ENCODE assay signal across 24 cellular contexts in genomic region chr4:7902826-7903225, GRCh38. TPM values are rescaled to one million over a fixed set of nuclear protein-coding genes. Genes with fewer than 3 reads are reported as not detected.
A peak's percentile ranks its signal among the peaks of the same experiment; 100 is the strongest.
DNase-seq lines count a peak whose midpoint lies in the region; ATAC-seq and TF ChIP-seq lines count a peak whose summit lies in the region.
"Had no signal": no experiment of that assay in that cellular context is flagged by ENCODE, and none has a peak within 500 bp of the region (broad histone marks: within the 10 kb centered on the region; RNA-seq: fewer than 3 reads in every experiment).

No MANE protein-coding gene starts in this region.

- H3K4me3 ChIP-seq in dorsolateral prefrontal cortex (no peak overlapping the region), neural progenitor cell (no peak overlapping the region)
- H3K4me3 ChIP-seq: heart left ventricle, right atrium auricular region, uterus had no signal

- peaks cover 17 to 22% of the 10 kb centered on the region in 2 donors for H3K4me1 Mint-ChIP-seq in natural killer cell treated with Interleukin-12 subunit alpha and Interleukin-12 subunit beta and Interleukin-15 and Interleukin-18, amount 100 ng/mL, for 72 hours (ENCODE audit: low read depth in 2 of 2)
- peaks cover 15 to 21% of the 10 kb centered on the region in 2 donors for H3K4me1 Mint-ChIP-seq in natural killer cell
- H3K4me1 Mint-ChIP-seq in neural progenitor cell, result peaks cover 77% of the 10 kb centered on the region
- H3K4me1 Mint-ChIP-seq: CD14-positive monocyte had no signal

- H4K20me1 ChIP-seq in neural progenitor cell (ENCODE audit: low read depth), result peaks cover 20% of the 10 kb centered on the region

- intact Hi-C loops in natural killer cell (cut with micrococcal nuclease), result no loop called here
- intact Hi-C loops in dorsolateral prefrontal cortex (cut with DNase I), result no loop called here

- no peak for DNase-seq in natural killer cell treated with Interleukin-12 subunit alpha and Interleukin-12 subunit beta and Interleukin-15 and Interleukin-18, amount 100 ng/mL, for 72 hours (ENCODE audit: low spot score)
- DNase-seq in natural killer cell, result no peak
- no peak for DNase-seq in dorsolateral prefrontal cortex
- DNase-seq in neural progenitor cell (ENCODE audit: low spot score), result no peak
- DNase-seq in effector CD4-positive, alpha-beta T cell, result no peak
- no peak for DNase-seq in KG1 (lab: John Stamatoyannopoulos, UW)
- no peak for DNase-seq in AG20443 (ENCODE audit: low spot score)
- no peak for DNase-seq in activated effector memory CD4-positive, alpha-beta T cell treated with anti-CD3 and anti-CD28 coated beads, Interleukin-2, amount 50 U/mL, for 16 hours
- DNase-seq: ACHN; activated CD4-positive, alpha-beta memory T cell treated with anti-CD3 and anti-CD28 coated beads for 36 hours; activated CD4-positive, CD25-positive, alpha-beta regulatory T cell; activated naive CD4-positive, alpha-beta T cell; amniotic stem cell; cerebellar nuclear complex; heart left ventricle; Kasumi-1; NCI-H1092 treated with DMSO at 0.1 percent for 48 hours; NCI-H446 treated with DMSO at 0.1 percent for 48 hours; stimulated activated CD8-positive, alpha-beta memory T cell treated with anti-CD3 and anti-CD28 coated beads, Interleukin-4, amount 100 ng/mL, for 48 hours; T-helper 9 cell; uterus had no signal

- H3K36me3 ChIP-seq in neural progenitor cell, result no peaks in the 10 kb centered on the region
- H3K36me3 ChIP-seq: heart left ventricle, right atrium auricular region, uterus had no signal

- H3K9me3 ChIP-seq in neural progenitor cell (ENCODE audit: low read depth), result no peaks in the 10 kb centered on the region
- H3K9me3 ChIP-seq: heart left ventricle, right atrium auricular region, uterus had no signal

- no peaks in the 10 kb centered on the region for H3K36me3 Mint-ChIP-seq in natural killer cell treated with Interleukin-12 subunit alpha and Interleukin-12 subunit beta and Interleukin-15 and Interleukin-18, amount 100 ng/mL, for 72 hours
- H3K36me3 Mint-ChIP-seq in natural killer cell (no peaks in the 10 kb centered on the region), neural progenitor cell (no peaks in the 10 kb centered on the region)
- H3K36me3 Mint-ChIP-seq: activated CD4-positive, alpha-beta memory T cell treated with anti-CD3 and anti-CD28 coated beads for 36 hours; CD14-positive monocyte had no signal

- peak overlapping the region; percentile 12 for H3K4me3 Mint-ChIP-seq in natural killer cell treated with Interleukin-12 subunit alpha and Interleukin-12 subunit beta and Interleukin-15 and Interleukin-18, amount 100 ng/mL, for 72 hours
- no peak overlapping the region for H3K4me3 Mint-ChIP-seq in natural killer cell
- no peak overlapping the region for H3K4me3 Mint-ChIP-seq in neural progenitor cell
- H3K4me3 Mint-ChIP-seq: activated CD4-positive, alpha-beta memory T cell treated with anti-CD3 and anti-CD28 coated beads for 36 hours; CD14-positive monocyte had no signal

- H3F3A ChIP-seq in neural progenitor cell (ENCODE audit: low read depth), result no peaks in the 10 kb centered on the region

- no peak overlapping the region for H2AFZ ChIP-seq in neural progenitor cell (replicated peaks)

- TF ChIP-seq CTCF in natural killer cell (IDR thresholded peaks at IDR 0.05), result no peak
- no peak for TF ChIP-seq CTCF in dorsolateral prefrontal cortex (IDR thresholded peaks at IDR 0.05 in 54 of 56, conservative IDR thresholded peaks at IDR 0.05 in 2 of 56; ENCODE audit: low read depth in 1 of 56, partially characterized antibody in 56 of 56)
- no peak for TF ChIP-seq CTCF in neural progenitor cell (IDR thresholded peaks at IDR 0.05)

- peaks cover 9% of the 10 kb centered on the region for H3K79me2 ChIP-seq in neural progenitor cell (ENCODE audit: low read depth)

- H3K27ac ChIP-seq in dorsolateral prefrontal cortex, result peak overlapping the region in 42 of 59 donors; percentile 5 to 92 (median 66)
- H3K27ac ChIP-seq in neural progenitor cell, result no peak overlapping the region

- no peak for ATAC-seq in natural killer cell treated with Interleukin-12 subunit alpha and Interleukin-12 subunit beta and Interleukin-15 and Interleukin-18, amount 100 ng/mL, for 72 hours
- no peak for ATAC-seq in natural killer cell
- ATAC-seq: heart left ventricle, left lobe of liver had no signal

- H3K27me3 ChIP-seq in dorsolateral prefrontal cortex (peaks cover 0 to 5% (median 0%) of the 10 kb centered on the region in 45 donors), neural progenitor cell (no peaks in the 10 kb centered on the region)
- H3K27me3 ChIP-seq: heart left ventricle, right atrium auricular region, uterus had no signal

- H3K9me3 Mint-ChIP-seq in natural killer cell treated with Interleukin-12 subunit alpha and Interleukin-12 subunit beta and Interleukin-15 and Interleukin-18, amount 100 ng/mL, for 72 hours, result no peaks in the 10 kb centered on the region
- no peaks in the 10 kb centered on the region for H3K9me3 Mint-ChIP-seq in natural killer cell
- H3K9me3 Mint-ChIP-seq in neural progenitor cell, result no peaks in the 10 kb centered on the region
- H3K9me3 Mint-ChIP-seq: activated CD4-positive, alpha-beta memory T cell treated with anti-CD3 and anti-CD28 coated beads for 36 hours had no signal

- no peak overlapping the region for H3K27ac Mint-ChIP-seq in natural killer cell treated with Interleukin-12 subunit alpha and Interleukin-12 subunit beta and Interleukin-15 and Interleukin-18, amount 100 ng/mL, for 72 hours
- H3K27ac Mint-ChIP-seq in natural killer cell, result no peak overlapping the region
- H3K27ac Mint-ChIP-seq in neural progenitor cell, result peak overlapping the region; percentile 34
- H3K27ac Mint-ChIP-seq: activated CD4-positive, alpha-beta memory T cell treated with anti-CD3 and anti-CD28 coated beads for 36 hours; CD14-positive monocyte had no signal

- no peak overlapping the region for H3K4me2 ChIP-seq in neural progenitor cell

- H3K27me3 Mint-ChIP-seq in natural killer cell treated with Interleukin-12 subunit alpha and Interleukin-12 subunit beta and Interleukin-15 and Interleukin-18, amount 100 ng/mL, for 72 hours, result peaks cover 7 to 28% of the 10 kb centered on the region in 2 donors
- peaks cover 8 to 46% of the 10 kb centered on the region in 2 donors for H3K27me3 Mint-ChIP-seq in natural killer cell (ENCODE audit: low read depth in 2 of 2)
- H3K27me3 Mint-ChIP-seq in neural progenitor cell (ENCODE audit: insufficient read depth, low read depth), result peaks cover 2% of the 10 kb centered on the region
- H3K27me3 Mint-ChIP-seq: activated CD4-positive, alpha-beta memory T cell treated with anti-CD3 and anti-CD28 coated beads for 36 hours had no signal

- H3K9ac ChIP-seq in neural progenitor cell, result no peak overlapping the region

- H3K4me1 ChIP-seq in neural progenitor cell, result peaks cover 52% of the 10 kb centered on the region

RNA-seq across cellular contexts. Expression of gene AFAP1, which starts 36.8 kb away (rescaled TPM):
- 1 to 10 TPM; 7.2 to 9.1 TPM for total RNA-seq in natural killer cell treated with Interleukin-12 subunit alpha and Interleukin-12 subunit beta and Interleukin-15 and Interleukin-18, amount 100 ng/mL, for 72 hours
- total RNA-seq in natural killer cell (10 to 100 TPM in 1 of 3 donors, 1 to 10 TPM in 2; 4.9 to 12.5 (median 9.5) TPM), dorsolateral prefrontal cortex (10 to 100 TPM; 16.0 to 44.2 (median 28.5) TPM), neural progenitor cell (ENCODE audit: low replicate concordance) (6.7 and 8.2 TPM in 2 replicates)
